Comparison of ENCODE assay signal across 8 cellular contexts in genomic region chr5:142015781-142016533, GRCh38. TPM values are rescaled to one million over a fixed set of nuclear protein-coding genes. Genes with fewer than 3 reads are reported as not detected.
A peak's percentile ranks its signal among the peaks of the same experiment; 100 is the strongest.
DNase-seq lines count a peak whose midpoint lies in the region; ATAC-seq, FAIRE-seq and TF ChIP-seq lines count a peak whose summit lies in the region.

No MANE protein-coding gene starts in this region.

- H3K27me3 Mint-ChIP-seq in activated T-cell treated with anti-CD3 and anti-CD28 coated beads, Interleukin-2, amount 50 U/mL, for 24 hours, result no peaks in the 10 kb centered on the region

- H3K9me3 ChIP-seq in A549 (peaks cover 4% of the 10 kb centered on the region; the same call in 2 of the 3 replicates), right cardiac atrium (ENCODE audit: control insufficient read depth, low read length) (no peaks in the 10 kb centered on the region)

- peaks cover 15% of the 10 kb centered on the region for H3K36me3 Mint-ChIP-seq in activated T-cell treated with anti-CD3 and anti-CD28 coated beads, Interleukin-2, amount 50 U/mL, for 24 hours (ENCODE audit: low read depth)

- ATAC-seq in A549, result no peak
- ATAC-seq in GM21390 (IDR thresholded peaks at IDR 0.05; ENCODE audit: unreplicated experiment), result peak; percentile 21
- peak; percentile 4 to 35 for ATAC-seq in right cardiac atrium
- ATAC-seq in GM21360 (IDR thresholded peaks at IDR 0.05; ENCODE audit: unreplicated experiment), result no peak

- no peaks in the 10 kb centered on the region for H3K27me3 ChIP-seq in right cardiac atrium (ENCODE audit: control insufficient read depth, insufficient read depth)

- no peak overlapping the region for H3K4me3 ChIP-seq in A549
- H3K4me3 ChIP-seq in right cardiac atrium (ENCODE audit: low read length), result no peak overlapping the region

- intact Hi-C loops in right cardiac atrium (cut with DNase I), result loop anchor here in 1 of 4 donors (10.0 kb wide), 1 partner anchor 49 kb away; no protein-coding TSS in a partner anchor

- POLR2A ChIA-PET in A549 (lab: Yijun Ruan, JAX), result interaction anchor here (0.8 to 4.9 kb wide), 2 partner anchors 9 to 47 kb away, joined by 4 to 19 read pairs; partner anchors contain the start of gene RNF14

- peak overlapping the region; percentile 98 for H3K27ac Mint-ChIP-seq in activated T-cell treated with anti-CD3 and anti-CD28 coated beads, Interleukin-2, amount 50 U/mL, for 24 hours

- 65% methylated on average over 6 of the region's 6 CpGs for WGBS in A549 (ENCODE audit: missing lambda C conversion rate)
- 64% methylated on average over 6 of the region's 6 CpGs for WGBS in right cardiac atrium

- no peak for TF ChIP-seq RAD21 in A549 (conservative IDR thresholded peaks at IDR 0.05 in 1 of 2, IDR thresholded peaks at IDR 0.05 in 1 of 2)

- no peak for TF ChIP-seq CTCF in A549 (IDR thresholded peaks at IDR 0.05)

- TF ChIP-seq POLR2A in A549 (IDR thresholded peaks at IDR 0.05; ENCODE audit: low read length), result no peak

- no peak for DNase-seq in A549 (ENCODE audit: low read depth in 1 of 2, low spot score in 1 of 2)
- peak; percentile 88 for DNase-seq in MV-4-11 (lab: John Stamatoyannopoulos, UW)
- DNase-seq in activated T-cell treated with anti-CD3 and anti-CD28 coated beads, Interleukin-2, amount 50 U/mL, for 24 hours, result peak; percentile 68
- DNase-seq in right cardiac atrium, result no peak
- DNase-seq in stimulated activated naive CD4-positive, alpha-beta T cell (lab: John Stamatoyannopoulos, UW), result peak in 4 of 6 experiments; percentile 15 to 56 (median 44)
- no peak for DNase-seq in NCI-H146 treated with DMSO at 0.1 percent for 48 hours (lab: John Stamatoyannopoulos, UW; ENCODE audit: unreplicated experiment)

- no peak for FAIRE-seq in A549 (lab: Jason Lieb, UNC)

- H3K4me1 Mint-ChIP-seq in activated T-cell treated with anti-CD3 and anti-CD28 coated beads, Interleukin-2, amount 50 U/mL, for 24 hours (ENCODE audit: low read depth), result peaks cover 80% of the 10 kb centered on the region

- CTCF ChIA-PET in A549 (lab: Yijun Ruan, JAX), result interaction anchor here (0.7 to 13.0 kb wide), 19 partner anchors 9 to 137 kb away, joined by 3 to 97 read pairs (median 6); partner anchors contain the start of genes NDFIP1, PCDH1 and RNF14

- peaks cover 5% of the 10 kb centered on the region for H3K9me3 Mint-ChIP-seq in activated T-cell treated with anti-CD3 and anti-CD28 coated beads, Interleukin-2, amount 50 U/mL, for 24 hours

- H3K4me2 ChIP-seq in A549, result peak overlapping the region; percentile 22; the same call in 2 of the 3 replicates

- H3K4me3 Mint-ChIP-seq in activated T-cell treated with anti-CD3 and anti-CD28 coated beads, Interleukin-2, amount 50 U/mL, for 24 hours, result peak overlapping the region; percentile 87

- H3K4me1 ChIP-seq in A549 (peaks cover 39% of the 10 kb centered on the region), right cardiac atrium (ENCODE audit: control insufficient read depth, insufficient read depth, low read length) (peaks cover 4% of the 10 kb centered on the region)

- H3K27ac ChIP-seq in A549, result peak overlapping the region; percentile 27 to 45; a peak in 3 of 6 replicates
- H3K27ac ChIP-seq in right cardiac atrium (ENCODE audit: low read length), result no peak overlapping the region

- no peak for TF ChIP-seq EP300 in A549 (IDR thresholded peaks at IDR 0.05)

TF ChIP-seq in A549, 52 proteins besides CTCF, POLR2A, EP300 and RAD21:
- no peak for TF ChIP-seq FOSL2 (IDR thresholded peaks at IDR 0.05)
- peak; percentile 50; the same call in 1 of the 2 replicates for TF ChIP-seq FOSL2 (CRISPR knock-in tag; IDR thresholded peaks at IDR 0.05)
- TF ChIP-seq FOSB (CRISPR knock-in tag; IDR thresholded peaks at IDR 0.05), result no peak

RNA-seq across cellular contexts. Expression of gene GNPDA1, which starts 3.1 kb away (rescaled TPM):
- 17.1 and 31.0 TPM in 2 replicates for polyA plus RNA-seq in A549 (2011; rRNA removed)
- 19.4 and 19.9 TPM in 2 replicates for polyA plus RNA-seq in A549 (2012; cell fraction: cytosol; rRNA removed)
- polyA plus RNA-seq in A549 (2012; cell fraction: nucleus; rRNA removed), result 12.7 and 13.2 TPM in 2 replicates
- polyA plus RNA-seq in A549 (2017; fragmentation: RNase III; extraction: RNeasy Plus Mini Kit Qiagen cat#74134 plus additional on column Dnase treatment), result 43.5 to 53.2 TPM (median 44.5 TPM) in 3 replicates
- 17.0 and 22.1 TPM in 2 replicates for polyA minus RNA-seq in A549 (2011; rRNA and poly(A)+ RNA removed)
- total RNA-seq in right cardiac atrium, result 10 to 100 TPM; 16.9 to 22.5 (median 19.2) TPM
- polyA plus RNA-seq in right cardiac atrium, result 12.1 TPM

RNA-seq across cellular contexts. Expression of gene RNF14, which starts 47.1 kb away (rescaled TPM):
- polyA plus RNA-seq in A549 (2011; rRNA removed), result 47.4 and 57.5 TPM in 2 replicates
- 18.3 and 21.6 TPM in 2 replicates for polyA plus RNA-seq in A549 (2012; cell fraction: cytosol; rRNA removed)
- polyA plus RNA-seq in A549 (2012; cell fraction: nucleus; rRNA removed), result 9.3 and 13.4 TPM in 2 replicates
- polyA plus RNA-seq in A549 (2017; fragmentation: RNase III; extraction: RNeasy Plus Mini Kit Qiagen cat#74134 plus additional on column Dnase treatment), result 39.7 to 43.2 TPM (median 41.2 TPM) in 3 replicates
- 35.6 and 40.5 TPM in 2 replicates for polyA minus RNA-seq in A549 (2011; rRNA and poly(A)+ RNA removed)
- total RNA-seq in right cardiac atrium, result 100 to 1,000 TPM in 2 of 4 donors, 10 to 100 TPM in 2; 90.7 to 105 (median 97.7) TPM
- 36.3 TPM for polyA plus RNA-seq in right cardiac atrium

RNA-seq across cellular contexts. Expression of gene PCDH12, which starts 58.0 kb away (rescaled TPM):
- polyA plus RNA-seq in A549 (2011; rRNA removed) (not detected in 2 replicates), A549 (2017; fragmentation: RNase III; extraction: RNeasy Plus Mini Kit Qiagen cat#74134 plus additional on column Dnase treatment) (not detected in 3 replicates), right cardiac atrium (3.0 TPM)
- not detected in 2 replicates for polyA plus RNA-seq in A549 (2012; cell fraction: cytosol; rRNA removed)
- polyA plus RNA-seq in A549 (2012; cell fraction: nucleus; rRNA removed), result not detected in 2 replicates
- polyA minus RNA-seq in A549 (2011; rRNA and poly(A)+ RNA removed), result not detected in 2 replicates
- 1 to 10 TPM; 4.1 to 7.9 (median 6.7) TPM for total RNA-seq in right cardiac atrium

Comparison
In these comparisons a context has a peak if more than half of its experiments do, and no peak if none do; other contexts are left out.
1. ATAC-seq: peak in GM21390 (single experiment) and right cardiac atrium (2 of 2); none in A549 (0 of 2) and GM21360 (single experiment).
2. DNase-seq: peak in MV-4-11 (single experiment), activated T-cell treated with anti-CD3 and anti-CD28 coated beads, Interleukin-2, amount 50 U/mL, for 24 hours (single experiment) and stimulated activated naive CD4-positive, alpha-beta T cell (4 of 6); none in A549 (0 of 2), right cardiac atrium (0 of 3) and NCI-H146 treated with DMSO at 0.1 percent for 48 hours (single experiment).